In the genomic region with DNA sequence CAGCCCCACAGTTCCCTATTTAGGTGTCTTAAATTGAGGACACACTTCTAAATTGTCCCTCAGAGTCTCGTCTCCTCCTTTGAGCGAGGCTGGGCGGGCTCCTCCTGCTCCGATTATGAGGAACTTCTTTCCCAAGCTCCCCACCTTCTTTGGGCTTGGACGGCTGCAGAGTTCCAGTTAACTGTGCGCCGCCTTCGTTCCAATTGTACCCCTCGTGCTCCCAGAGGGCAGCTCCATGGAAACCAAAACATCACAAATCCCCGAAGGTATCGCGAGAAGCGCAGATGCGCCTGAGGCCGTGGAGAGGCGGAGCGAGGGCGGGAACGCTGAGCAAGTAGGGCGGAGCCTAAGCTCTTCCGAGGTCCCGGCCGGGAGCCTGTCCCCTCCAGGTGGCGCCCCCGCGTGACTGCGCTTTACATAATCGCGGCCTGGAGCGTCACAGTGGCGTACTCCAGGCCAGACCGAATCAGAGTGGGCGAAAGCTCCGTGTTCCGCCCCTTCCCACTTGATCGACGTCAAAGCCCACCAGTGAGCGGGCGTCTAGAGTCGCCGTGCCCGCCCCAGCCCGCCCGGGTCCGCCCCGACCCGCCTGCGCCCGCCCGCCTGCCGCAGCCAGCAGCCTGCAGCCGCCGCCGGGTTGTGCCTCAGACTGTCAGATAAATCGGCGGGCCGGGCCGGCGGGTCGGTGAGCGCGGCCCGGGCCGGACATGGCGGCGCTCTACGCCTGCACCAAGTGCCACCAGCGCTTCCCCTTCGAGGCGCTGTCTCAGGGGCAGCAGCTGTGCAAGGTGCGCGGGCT, we compare ENCODE assay signal across 8 cellular contexts. TPM values are rescaled to one million over a fixed set of nuclear protein-coding genes. Genes with fewer than 3 reads are reported as not detected.
DNase-seq lines count a peak whose midpoint lies in the region; ATAC-seq and TF ChIP-seq lines count a peak whose summit lies in the region.

A gene (plus strand): TSS at position 588 of the 799 bp plus-strand sequence. CDS start 120 bp downstream, at position 708.

- no peaks in the 10 kb centered on the region for H3K27me3 ChIP-seq in prostate gland (replicated peaks; ENCODE audit: insufficient read depth)

- ATAC-seq in GM18498 (IDR thresholded peaks at IDR 0.05; ENCODE audit: unreplicated experiment) (peak; percentile 94), HG02938 (IDR thresholded peaks at IDR 0.05; ENCODE audit: unreplicated experiment) (peak; percentile 93), T-helper 17 cell (peak; percentile 93), left ventricle myocardium superior (peak; percentile 98)

- no peaks in the 10 kb centered on the region for H3K9me3 ChIP-seq in T-helper 17 cell (ENCODE audit: control insufficient read depth, low read length, poor library complexity, severe bottlenecking)
- no peaks in the 10 kb centered on the region for H3K9me3 ChIP-seq in prostate gland

- H3K27ac Mint-ChIP-seq in T-helper 17 cell = peak within 1 kb of the TSS; percentile 96

- peaks cover 15% of the 10 kb centered on the region for H3K4me1 Mint-ChIP-seq in T-helper 17 cell

- peak within 1 kb of the TSS; percentile 88 for H3K27ac ChIP-seq in angular gyrus (ENCODE audit: low read depth, low read length)
- H3K27ac ChIP-seq in prostate gland = peak within 1 kb of the TSS; percentile 90 to 93
- H3K27ac ChIP-seq in urinary bladder (ENCODE audit: low read depth) = peak within 1 kb of the TSS; percentile 89

- peak; percentile 63 for TF ChIP-seq POLR2A in prostate gland (IDR thresholded peaks at IDR 0.05)

- no peaks in the 10 kb centered on the region for H3K27me3 Mint-ChIP-seq in T-helper 17 cell

- intact Hi-C loops in left ventricle myocardium superior (cut with micrococcal nuclease) (no loop called here), prostate gland (cut with DNase I) (loop anchor here (1.0 to 5.0 kb wide), 2 partner anchors 47 to 53 kb away; a partner anchor contains a TSS)

- peak within 1 kb of the TSS; percentile 81 for H3K4me3 Mint-ChIP-seq in T-helper 17 cell

- H3K4me3 ChIP-seq in prostate gland = peak within 1 kb of the TSS; percentile 96 to 98
- H3K4me3 ChIP-seq in urinary bladder (ENCODE audit: low read depth, low read length) = peak within 1 kb of the TSS; percentile 94

- WGBS in prostate gland = under 1% methylated on average over 68 of the region's 72 CpGs
- WGBS in urinary bladder = 1% methylated on average over 72 of the region's 72 CpGs

- H3K4me1 ChIP-seq in prostate gland (replicated peaks) (no peaks in the 10 kb centered on the region), urinary bladder (ENCODE audit: insufficient read depth) (no peaks in the 10 kb centered on the region)

- H3K36me3 ChIP-seq in prostate gland = no peaks in the 10 kb centered on the region
- H3K36me3 ChIP-seq in urinary bladder (ENCODE audit: insufficient read depth) = no peaks in the 10 kb centered on the region

- H3K36me3 Mint-ChIP-seq in T-helper 17 cell (ENCODE audit: low read depth) = no peaks in the 10 kb centered on the region

- DNase-seq in NCI-H1694 treated with DMSO at 0.1 percent for 48 hours (lab: John Stamatoyannopoulos, UW) (peak; percentile 95), T-helper 17 cell (peak; percentile 99), left ventricle myocardium superior (peak; percentile 100), prostate gland (ENCODE audit: low spot score) (peak; percentile 99)

- peak in 3 of 4 experiments; percentile 48 to 76 (median 59) for TF ChIP-seq CTCF in prostate gland (IDR thresholded peaks at IDR 0.05)

RNA-seq across cellular contexts. Expression of the gene that starts here (rescaled TPM):
- total RNA-seq in T-helper 17 cell = 10 to 100 TPM; 17.7 to 25.9 TPM
- total RNA-seq in left ventricle myocardium superior = 12.3 TPM
- total RNA-seq in prostate gland = 10 to 100 TPM in 1 of 2 donors, 1 to 10 TPM in 1; 7.8 to 18.5 TPM
- total RNA-seq in urinary bladder = 18.2 TPM
- polyA plus RNA-seq in urinary bladder = 8.1 TPM

Comparison
In these comparisons a context has a peak if more than half of its experiments do, and no peak if none do; other contexts are left out.
1. Peak in every context shown above with its lines: DNase-seq, ATAC-seq, H3K4me3 ChIP-seq and H3K27ac ChIP-seq.